In genomic region chr1:22453181-22453580, GRCh38 we compare ENCODE assay signal across 9 cellular contexts. TPM values are rescaled to one million over a fixed set of nuclear protein-coding genes. Genes with fewer than 3 reads are reported as not detected.
A peak's percentile ranks its signal among the peaks of the same experiment; 100 is the strongest.
DNase-seq lines count a peak whose midpoint lies in the region; ATAC-seq and TF ChIP-seq lines count a peak whose summit lies in the region.
"Had no signal": no experiment of that assay in that cellular context is flagged by ENCODE, and none has a peak within 500 bp of the region (broad histone marks: within the 10 kb centered on the region; RNA-seq: fewer than 3 reads in every experiment).

No MANE protein-coding gene starts in this region.

- H3K27ac Mint-ChIP-seq in type B pancreatic cell, result peak overlapping the region; percentile 94

- H3K9me3 ChIP-seq in right cardiac atrium (ENCODE audit: control insufficient read depth, low read length) (no peaks in the 10 kb centered on the region), adipocyte (ENCODE audit: control insufficient read depth, low read length) (no peaks in the 10 kb centered on the region), mesenchymal stem cell (ENCODE audit: control insufficient read depth, low read length) (no peaks in the 10 kb centered on the region)

- H2BK12ac ChIP-seq in mesenchymal stem cell (ENCODE audit: low read length in 2 of 2), result no peak overlapping the region

- peaks cover 41% of the 10 kb centered on the region for H3K4me1 Mint-ChIP-seq in type B pancreatic cell (ENCODE audit: unreplicated experiment)

- H3K27me3 ChIP-seq in right cardiac atrium (ENCODE audit: control insufficient read depth, insufficient read depth), result no peaks in the 10 kb centered on the region
- no peaks in the 10 kb centered on the region for H3K27me3 ChIP-seq in adipocyte (replicated peaks; ENCODE audit: control insufficient read depth, insufficient read depth, low read length)
- no peaks in the 10 kb centered on the region for H3K27me3 ChIP-seq in mesenchymal stem cell (ENCODE audit: control insufficient read depth in 1 of 2, insufficient read depth in 1 of 2, low read length in 2 of 2)

- no peak overlapping the region for H2BK5ac ChIP-seq in mesenchymal stem cell (ENCODE audit: low read depth, low read length, poor library complexity, severe bottlenecking)

- H3K4me3 ChIP-seq in right cardiac atrium (ENCODE audit: low read length) (peak overlapping the region; percentile 94), adipocyte (ENCODE audit: low read length) (peak overlapping the region; percentile 90), mesenchymal stem cell (ENCODE audit: insufficient read depth in 1 of 2, low read depth in 1 of 2, low read length in 2 of 2) (peak overlapping the region in 1 of 2 experiments; percentile 84)

- H4K8ac ChIP-seq in mesenchymal stem cell (ENCODE audit: low read length), result no peak overlapping the region

- no peak overlapping the region for H4K91ac ChIP-seq in mesenchymal stem cell (ENCODE audit: low read length)

- H2BK120ac ChIP-seq in mesenchymal stem cell (ENCODE audit: low read depth, low read length), result no peak overlapping the region

- H3K18ac ChIP-seq in mesenchymal stem cell (ENCODE audit: low read depth in 1 of 2, low read length in 2 of 2), result no peak overlapping the region

- CTCF ChIA-PET in GM10248 (lab: Yijun Ruan, JAX), result interaction anchor here (0.6 to 1.0 kb wide), 3 partner anchors 8 to 51 kb away, joined by 3 to 6 read pairs (median 3); no protein-coding TSS in a partner anchor

- H2BK15ac ChIP-seq in mesenchymal stem cell (ENCODE audit: low read depth, poor library complexity, severe bottlenecking), result no peak overlapping the region

- H2AK5ac ChIP-seq in mesenchymal stem cell (ENCODE audit: low read length, severe bottlenecking), result no peak overlapping the region

- no peaks in the 10 kb centered on the region for H3K36me3 ChIP-seq in adipocyte (ENCODE audit: control insufficient read depth, insufficient read depth, low read length, severe bottlenecking)
- H3K36me3 ChIP-seq in mesenchymal stem cell (ENCODE audit: control insufficient read depth in 1 of 2, insufficient read depth in 2 of 2, low read depth in 1 of 2, low read length in 2 of 2), result no peaks in the 10 kb centered on the region

- POLR2A ChIA-PET in GM10248 (lab: Yijun Ruan, JAX), result no interaction called here

- peaks cover 20% of the 10 kb centered on the region for H3K79me1 ChIP-seq in mesenchymal stem cell (replicated peaks; ENCODE audit: low read length, poor library complexity, severe bottlenecking)

- H3K4me2 ChIP-seq in mesenchymal stem cell (ENCODE audit: low read length, poor library complexity, severe bottlenecking), result no peak overlapping the region

- H3K4me1 ChIP-seq in right cardiac atrium (ENCODE audit: control insufficient read depth, insufficient read depth, low read length) (peaks cover 3% of the 10 kb centered on the region), adipocyte (ENCODE audit: control insufficient read depth, insufficient read depth, low read length) (peaks cover 20% of the 10 kb centered on the region), mesenchymal stem cell (ENCODE audit: control insufficient read depth, insufficient read depth, low read depth, low read length) (peaks cover 2% of the 10 kb centered on the region)

- intact Hi-C loops in right cardiac atrium (cut with DNase I) (no loop called here), left cardiac atrium (cut with DNase I) (no loop called here)

- no peak overlapping the region for H3K4ac ChIP-seq in mesenchymal stem cell (ENCODE audit: low read depth in 1 of 2, low read length in 2 of 2)

- no peak overlapping the region for H3K23ac ChIP-seq in mesenchymal stem cell (ENCODE audit: low read length in 2 of 2)

- 72% methylated on average over 2 of the region's 2 CpGs for WGBS in right cardiac atrium
- 73% methylated on average over 2 of the region's 2 CpGs for WGBS in mesenchymal stem cell

- H3K27ac ChIP-seq in right cardiac atrium (ENCODE audit: low read length) (no peak overlapping the region), mesenchymal stem cell (ENCODE audit: low read length, poor library complexity, severe bottlenecking) (no peak overlapping the region)

- ATAC-seq in right cardiac atrium, result no peak
- no peak for ATAC-seq in left cardiac atrium

- H3K36me3 Mint-ChIP-seq in type B pancreatic cell, result no peaks in the 10 kb centered on the region

- H3K14ac ChIP-seq in mesenchymal stem cell (ENCODE audit: low read length in 2 of 2), result no peak overlapping the region

- H3K9ac ChIP-seq in adipocyte (ENCODE audit: low read length) (peak overlapping the region; percentile 92), mesenchymal stem cell (ENCODE audit: low read length) (peak overlapping the region; percentile 93)

- H2AFZ ChIP-seq in mesenchymal stem cell (ENCODE audit: low read depth, low read length), result no peak overlapping the region

- peak overlapping the region; percentile 93 for H3K4me3 Mint-ChIP-seq in type B pancreatic cell

- no peaks in the 10 kb centered on the region for H3K27me3 Mint-ChIP-seq in type B pancreatic cell

- DNase-seq in right cardiac atrium (no peak), left cardiac atrium (no peak), adipocyte (ENCODE audit: low read depth) (no peak), mesenchymal stem cell (no peak), type B pancreatic cell (ENCODE audit: extremely low spot score, unreplicated experiment) (no peak), NCI-H2107 treated with DMSO at 0.1 percent for 48 hours (lab: John Stamatoyannopoulos, UW; ENCODE audit: unreplicated experiment) (no peak), SHP77 (lab: John Stamatoyannopoulos, UW) (no peak), GM10248 (ENCODE audit: extremely low spot score) (no peak)
- DNase-seq: NCI-H1092 treated with DMSO at 0.1 percent for 48 hours had no signal

- TF ChIP-seq CTCF in type B pancreatic cell (conservative IDR thresholded peaks at IDR 0.05) (no peak), GM10248 (IDR thresholded peaks at IDR 0.05; ENCODE audit: control extremely low read depth, extremely low read depth, low read depth, missing control alignments) (no peak)

- no peaks in the 10 kb centered on the region for H3K9me3 Mint-ChIP-seq in type B pancreatic cell

RNA-seq across cellular contexts. Expression of gene ZBTB40, which starts 1.5 kb away (rescaled TPM):
- total RNA-seq in right cardiac atrium (10 to 100 TPM; 10.7 to 17.7 (median 14.9) TPM), left cardiac atrium (10 to 100 TPM; 11.1 to 13.5 TPM), type B pancreatic cell (ENCODE audit: low replicate concordance) (26.9 and 27.3 TPM in 2 replicates)
- 5.3 TPM for polyA plus RNA-seq in right cardiac atrium
- polyA plus RNA-seq in mesenchymal stem cell (2013, experiment 1 of 2), result 8.0 TPM
- polyA plus RNA-seq in mesenchymal stem cell (2013, experiment 2 of 2), result 7.1 TPM
